ENCODE assay signal across 21 cellular contexts in genomic region chr10:132346806-132347205, GRCh38.
"Had no signal": no experiment of that assay in that cellular context is flagged by ENCODE, and none has a peak within 500 bp of the region (broad histone marks: within the 10 kb centered on the region; RNA-seq: fewer than 3 reads in every experiment).

No MANE protein-coding gene starts in this region.

- H3K27ac ChIP-seq: breast epithelium, colonic mucosa, dorsolateral prefrontal cortex, esophagus muscularis mucosa, hepatocyte, ovary, transverse colon, vagina, WERI-Rb-1 had no signal

- H3K4me1 ChIP-seq: breast epithelium, colonic mucosa, esophagus muscularis mucosa, transverse colon, vagina had no signal

- H3K4me3 ChIP-seq: breast epithelium, colonic mucosa, dorsolateral prefrontal cortex, esophagus muscularis mucosa, hepatocyte, ovary, transverse colon, vagina had no signal

- H3K79me2 ChIP-seq: hepatocyte had no signal

- H3K36me3 ChIP-seq: breast epithelium, colonic mucosa, ovary, transverse colon had no signal

- H3K9me3 ChIP-seq: breast epithelium, colonic mucosa, esophagus muscularis mucosa, ovary, transverse colon, vagina had no signal

- DNase-seq: activated CD4-positive, alpha-beta T cell treated with anti-CD3 and anti-CD28 coated beads for 1 hour; activated CD8-positive, alpha-beta memory T cell treated with anti-CD3 and anti-CD28 coated beads, Interleukin-2, amount 50 U/mL, for 48 hours; activated naive CD4-positive, alpha-beta T cell treated with Interleukin-2 at 50 U/mL for 16 hours; activated naive CD8-positive, alpha-beta T cell treated with anti-CD3 and anti-CD28 coated beads for 36 hours; activated T-cell treated with anti-CD3 and anti-CD28 coated beads, Interleukin-2, amount 50 U/mL, for 4 hours; colonic mucosa; effector memory CD8-positive, alpha-beta T cell; glutamatergic neuron; immature natural killer cell; kidney glomerular epithelial cell; left ventricle myocardium superior; naive thymus-derived CD4-positive, alpha-beta T cell; stimulated activated CD4-positive, alpha-beta T cell treated with anti-CD3 and anti-CD28 coated beads, Interleukin-1b, Interleukin-23, amount 100 ng/mL, for 48 hours; transverse colon; WERI-Rb-1 had no signal

- H3K4me2 ChIP-seq: hepatocyte had no signal

- H3K27me3 ChIP-seq: breast epithelium, colonic mucosa, dorsolateral prefrontal cortex, esophagus muscularis mucosa, hepatocyte, ovary, transverse colon, vagina had no signal

- H2AFZ ChIP-seq: hepatocyte had no signal

- ATAC-seq: activated T-cell treated with anti-CD3 and anti-CD28 coated beads, Interleukin-2, amount 50 U/mL, for 4 hours; effector memory CD8-positive, alpha-beta T cell; left ventricle myocardium superior; naive thymus-derived CD4-positive, alpha-beta T cell had no signal
